ENCODE assay signal across 2 cellular contexts in the genomic region with DNA sequence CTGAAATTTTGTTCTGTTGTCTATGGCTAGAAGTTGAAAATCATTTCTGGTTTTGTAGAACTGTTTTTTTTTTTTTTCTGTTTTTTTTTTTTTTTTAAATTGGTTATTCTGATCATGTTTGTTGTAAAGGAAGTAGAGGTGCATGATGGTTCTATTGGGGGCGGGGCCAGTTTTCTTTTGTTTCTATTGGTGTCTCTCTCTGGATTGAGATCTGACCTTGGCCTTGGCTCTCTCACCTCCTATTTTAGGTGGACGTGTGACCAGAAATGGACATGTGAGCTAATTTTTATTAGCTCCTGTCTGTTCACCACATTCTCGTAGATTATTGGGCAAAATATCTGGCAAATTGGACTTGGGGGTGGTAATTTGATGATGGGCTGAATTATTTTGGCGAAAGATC.
TF ChIP-seq lines count a peak whose summit lies in the region.

No MANE protein-coding gene starts in this region.

TF ChIP-seq in IMR-90, 13 proteins besides CTCF, POLR2A, EP300 and RAD21:
- TF ChIP-seq, protein P1, sequence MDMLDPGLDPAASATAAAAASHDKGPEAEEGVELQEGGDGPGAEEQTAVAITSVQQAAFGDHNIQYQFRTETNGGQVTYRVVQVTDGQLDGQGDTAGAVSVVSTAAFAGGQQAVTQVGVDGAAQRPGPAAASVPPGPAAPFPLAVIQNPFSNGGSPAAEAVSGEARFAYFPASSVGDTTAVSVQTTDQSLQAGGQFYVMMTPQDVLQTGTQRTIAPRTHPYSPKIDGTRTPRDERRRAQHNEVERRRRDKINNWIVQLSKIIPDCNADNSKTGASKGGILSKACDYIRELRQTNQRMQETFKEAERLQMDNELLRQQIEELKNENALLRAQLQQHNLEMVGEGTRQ (IDR thresholded peaks at IDR 0.05; ENCODE audit: low read depth, low read length), result no peak
- TF ChIP-seq NFE2L2 (IDR thresholded peaks at IDR 0.05; ENCODE audit: low read depth, low read length), result no peak
- TF ChIP-seq, protein P2, sequence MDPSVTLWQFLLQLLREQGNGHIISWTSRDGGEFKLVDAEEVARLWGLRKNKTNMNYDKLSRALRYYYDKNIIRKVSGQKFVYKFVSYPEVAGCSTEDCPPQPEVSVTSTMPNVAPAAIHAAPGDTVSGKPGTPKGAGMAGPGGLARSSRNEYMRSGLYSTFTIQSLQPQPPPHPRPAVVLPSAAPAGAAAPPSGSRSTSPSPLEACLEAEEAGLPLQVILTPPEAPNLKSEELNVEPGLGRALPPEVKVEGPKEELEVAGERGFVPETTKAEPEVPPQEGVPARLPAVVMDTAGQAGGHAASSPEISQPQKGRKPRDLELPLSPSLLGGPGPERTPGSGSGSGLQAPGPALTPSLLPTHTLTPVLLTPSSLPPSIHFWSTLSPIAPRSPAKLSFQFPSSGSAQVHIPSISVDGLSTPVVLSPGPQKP (IDR thresholded peaks at IDR 0.05; ENCODE audit: borderline replicate concordance, low read depth, low read length), result no peak

TF ChIP-seq in endothelial cell of umbilical vein, 7 proteins besides CTCF, POLR2A, EP300 and RAD21:
- TF ChIP-seq FOS (IDR thresholded peaks at IDR 0.05; ENCODE audit: borderline replicate concordance, insufficient read depth, low read length), result no peak
- TF ChIP-seq JUN (IDR thresholded peaks at IDR 0.05; ENCODE audit: borderline replicate concordance, insufficient read depth, insufficient read length, low read depth), result no peak
- no peak for TF ChIP-seq MYC (IDR thresholded peaks at IDR 0.05; ENCODE audit: low read depth, low read length)
- TF ChIP-seq POLR2AphosphoS5 (IDR thresholded peaks at IDR 0.05; ENCODE audit: insufficient read depth, low read depth, low read length), result no peak
- TF ChIP-seq EZH2 (IDR thresholded peaks at IDR 0.05; ENCODE audit: borderline replicate concordance, low read depth, low read length, severe bottlenecking), result no peak
- TF ChIP-seq GATA2 (IDR thresholded peaks at IDR 0.05; ENCODE audit: insufficient read depth, insufficient read length, low read depth, low read length), result no peak
- TF ChIP-seq, protein P3, sequence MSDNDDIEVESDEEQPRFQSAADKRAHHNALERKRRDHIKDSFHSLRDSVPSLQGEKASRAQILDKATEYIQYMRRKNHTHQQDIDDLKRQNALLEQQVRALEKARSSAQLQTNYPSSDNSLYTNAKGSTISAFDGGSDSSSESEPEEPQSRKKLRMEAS (IDR thresholded peaks at IDR 0.05; ENCODE audit: insufficient read depth, insufficient read length), result no peak
